1 cellular context compared by ENCODE assay signal in the genomic region with DNA sequence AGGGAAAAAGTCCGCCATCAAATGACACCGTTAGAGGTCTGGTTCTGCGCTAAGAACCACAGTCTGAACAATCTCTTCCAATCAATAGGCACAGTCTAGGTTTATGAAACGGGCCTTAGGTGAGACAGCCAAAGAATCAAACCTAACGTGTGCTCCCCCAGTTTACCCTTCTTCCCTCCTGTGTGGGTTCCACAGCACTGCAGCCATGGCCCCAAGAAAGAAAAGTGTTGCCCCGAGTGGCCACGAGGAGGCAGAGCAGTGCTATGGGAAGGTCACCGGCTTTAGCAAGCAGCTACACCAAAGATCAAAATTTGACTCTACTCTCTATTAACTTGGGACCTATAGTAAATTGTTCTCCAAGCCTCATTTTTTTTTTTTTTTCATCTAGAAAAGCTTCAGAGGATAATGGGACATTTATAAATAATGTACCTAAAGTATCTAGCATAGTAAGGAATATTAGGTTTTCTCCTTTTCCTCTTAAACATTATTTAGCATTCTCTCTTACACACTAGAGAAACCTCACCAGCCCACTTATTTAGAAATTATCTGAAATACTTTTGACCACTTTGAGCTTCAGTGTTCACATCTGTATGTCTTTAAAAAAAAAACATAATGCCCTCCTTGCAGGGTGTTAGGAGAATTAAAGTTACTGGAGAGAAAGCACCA.
TF ChIP-seq lines count a peak whose summit lies in the region.

No MANE protein-coding gene starts in this region.

TF ChIP-seq in WTC11, 78 proteins besides CTCF, POLR2A, EP300 and RAD21 (continued from another document):
- TF ChIP-seq, protein P1, sequence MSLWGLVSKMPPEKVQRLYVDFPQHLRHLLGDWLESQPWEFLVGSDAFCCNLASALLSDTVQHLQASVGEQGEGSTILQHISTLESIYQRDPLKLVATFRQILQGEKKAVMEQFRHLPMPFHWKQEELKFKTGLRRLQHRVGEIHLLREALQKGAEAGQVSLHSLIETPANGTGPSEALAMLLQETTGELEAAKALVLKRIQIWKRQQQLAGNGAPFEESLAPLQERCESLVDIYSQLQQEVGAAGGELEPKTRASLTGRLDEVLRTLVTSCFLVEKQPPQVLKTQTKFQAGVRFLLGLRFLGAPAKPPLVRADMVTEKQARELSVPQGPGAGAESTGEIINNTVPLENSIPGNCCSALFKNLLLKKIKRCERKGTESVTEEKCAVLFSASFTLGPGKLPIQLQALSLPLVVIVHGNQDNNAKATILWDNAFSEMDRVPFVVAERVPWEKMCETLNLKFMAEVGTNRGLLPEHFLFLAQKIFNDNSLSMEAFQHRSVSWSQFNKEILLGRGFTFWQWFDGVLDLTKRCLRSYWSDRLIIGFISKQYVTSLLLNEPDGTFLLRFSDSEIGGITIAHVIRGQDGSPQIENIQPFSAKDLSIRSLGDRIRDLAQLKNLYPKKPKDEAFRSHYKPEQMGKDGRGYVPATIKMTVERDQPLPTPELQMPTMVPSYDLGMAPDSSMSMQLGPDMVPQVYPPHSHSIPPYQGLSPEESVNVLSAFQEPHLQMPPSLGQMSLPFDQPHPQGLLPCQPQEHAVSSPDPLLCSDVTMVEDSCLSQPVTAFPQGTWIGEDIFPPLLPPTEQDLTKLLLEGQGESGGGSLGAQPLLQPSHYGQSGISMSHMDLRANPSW (CRISPR knock-in tag; conservative IDR thresholded peaks at IDR 0.05; ENCODE audit: low read depth), result no peak
- no peak for TF ChIP-seq ZNF121 (CRISPR knock-in tag; IDR thresholded peaks at IDR 0.05)
